In the genomic region with DNA sequence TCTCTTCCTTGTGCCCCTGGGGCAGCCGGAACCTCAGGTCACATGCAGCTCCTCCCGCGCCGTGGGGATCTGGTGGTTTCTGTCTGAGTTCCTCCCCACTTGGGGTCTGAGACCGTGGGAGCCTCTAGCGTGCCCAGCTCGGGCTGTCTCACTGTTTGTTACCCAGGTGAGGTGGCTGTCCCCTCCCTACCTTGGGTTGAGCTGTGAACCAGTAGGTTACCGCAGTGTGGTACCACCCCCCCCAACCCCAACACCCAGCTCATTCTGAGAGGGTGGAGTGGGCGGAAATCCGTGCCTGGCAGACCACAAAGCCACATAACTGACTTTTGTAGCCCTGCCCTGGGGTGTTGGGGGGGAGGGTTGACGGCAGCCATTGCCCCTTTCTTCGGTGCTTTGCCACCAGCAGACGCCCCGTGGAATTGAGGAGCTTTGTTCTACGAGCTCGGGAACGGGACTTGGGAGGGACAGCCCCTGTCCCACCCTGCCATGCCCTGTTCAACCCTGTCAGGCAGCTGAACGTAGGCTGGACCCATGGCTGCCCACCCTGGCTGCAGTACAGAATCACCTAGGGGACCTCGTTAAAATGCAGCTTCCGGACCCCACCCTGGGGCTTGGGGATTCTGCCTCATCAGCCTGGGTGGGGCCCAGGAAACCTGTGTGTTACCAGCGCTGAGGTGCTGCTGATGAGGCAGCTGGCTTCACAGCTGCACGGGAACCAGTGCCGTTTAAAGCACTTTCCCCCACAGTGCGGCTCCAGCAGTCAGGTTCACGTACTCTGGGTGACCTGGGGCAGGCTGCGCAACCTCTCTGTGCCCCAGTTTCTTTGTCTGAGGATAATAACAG, we compare ENCODE assay signal across 8 cellular contexts. TPM values are rescaled to one million over a fixed set of nuclear protein-coding genes. Genes with fewer than 3 reads are reported as not detected.
DNase-seq lines count a peak whose midpoint lies in the region; ATAC-seq lines count a peak whose summit lies in the region.

No MANE protein-coding gene starts in this region.

- ATAC-seq in HG03439 (IDR thresholded peaks at IDR 0.05; ENCODE audit: unreplicated experiment) (peak; percentile 51), GM18520 (IDR thresholded peaks at IDR 0.05; ENCODE audit: unreplicated experiment) (no peak), GM21360 (IDR thresholded peaks at IDR 0.05; ENCODE audit: unreplicated experiment) (no peak)

- peak overlapping the region; percentile 93 for H3K27ac Mint-ChIP-seq in activated CD4-positive, alpha-beta T cell treated with anti-CD3 and anti-CD28 coated beads, Interleukin-2, amount 10 ng/mL, durations not matched to agents 7 days and 5 days

- peak overlapping the region; percentile 70 for H3K4me3 Mint-ChIP-seq in activated CD4-positive, alpha-beta T cell treated with anti-CD3 and anti-CD28 coated beads, Interleukin-2, amount 10 ng/mL, durations not matched to agents 7 days and 5 days

- peaks cover 46% of the 10 kb centered on the region for H3K4me1 Mint-ChIP-seq in activated CD4-positive, alpha-beta T cell treated with anti-CD3 and anti-CD28 coated beads, Interleukin-2, amount 10 ng/mL, durations not matched to agents 7 days and 5 days

- CTCF ChIA-PET in activated CD4-positive, alpha-beta T cell treated with anti-CD3 and anti-CD28 coated beads, Interleukin-2, amount 10 ng/mL, durations not matched to agents 7 days and 5 days (lab: Charles Lee), result interaction anchor here (0.5 to 1.9 kb wide), 12 partner anchors 11 to 1031 kb away, joined by 3 to 14 read pairs (median 5); a partner anchor contains a TSS

- peaks cover 18% of the 10 kb centered on the region for H3K36me3 Mint-ChIP-seq in activated CD4-positive, alpha-beta T cell treated with anti-CD3 and anti-CD28 coated beads, Interleukin-2, amount 10 ng/mL, durations not matched to agents 7 days and 5 days (ENCODE audit: low read depth)

- DNase-seq in Daoy (ENCODE audit: low read depth) (peak; percentile 73), head of caudate nucleus (peak in 24 of 42 donors; percentile 12 to 62 (median 38)), retina (no peak)
- DNase-seq in activated CD4-positive, alpha-beta T cell treated with anti-CD3 and anti-CD28 coated beads, Interleukin-2, amount 10 ng/mL, durations not matched to agents 7 days and 5 days, result peak; percentile 97
- peak; percentile 82 to 92 for DNase-seq in stimulated activated CD8-positive, alpha-beta memory T cell treated with anti-CD3 and anti-CD28 coated beads, Interleukin-15, amount 100 ng/mL, for 4 hours (ENCODE audit: low read depth in 2 of 2)

- POLR2A ChIA-PET in activated CD4-positive, alpha-beta T cell treated with anti-CD3 and anti-CD28 coated beads, Interleukin-2, amount 10 ng/mL, durations not matched to agents 7 days and 5 days (lab: Charles Lee), result interaction anchor here (0.6 to 2.4 kb wide), 5 partner anchors 12 to 822 kb away, joined by 3 to 21 read pairs (median 3); a partner anchor contains a TSS

- intact Hi-C loops in head of caudate nucleus (cut with DNase I), result no loop called here

- peaks cover 27% of the 10 kb centered on the region for H3K27me3 Mint-ChIP-seq in activated CD4-positive, alpha-beta T cell treated with anti-CD3 and anti-CD28 coated beads, Interleukin-2, amount 10 ng/mL, durations not matched to agents 7 days and 5 days

- no peaks in the 10 kb centered on the region for H3K9me3 Mint-ChIP-seq in activated CD4-positive, alpha-beta T cell treated with anti-CD3 and anti-CD28 coated beads, Interleukin-2, amount 10 ng/mL, durations not matched to agents 7 days and 5 days

RNA-seq across cellular contexts. Expression of a gene that starts 18.5 kb away (rescaled TPM):
- 5.5 and 7.7 TPM in 2 replicates for total RNA-seq in Daoy (2014; rRNA removed; shearing (Covaris generic))
- 10 to 100 TPM; 27.8 to 37.3 TPM for total RNA-seq in activated CD4-positive, alpha-beta T cell treated with anti-CD3 and anti-CD28 coated beads, Interleukin-2, amount 10 ng/mL, durations not matched to agents 7 days and 5 days
